ENCODE assay signal across 22 cellular contexts in genomic region chr1:53285546-53285945, GRCh38.
"Had no signal": no experiment of that assay in that cellular context is flagged by ENCODE, and none has a peak within 500 bp of the region (broad histone marks: within the 10 kb centered on the region; RNA-seq: fewer than 3 reads in every experiment).

No MANE protein-coding gene starts in this region.

- H3K27ac ChIP-seq: colonic mucosa, epithelial cell of prostate, esophagus squamous epithelium, gastrocnemius medialis, heart right ventricle, left ventricle myocardium inferior, lower lobe of right lung had no signal

- ATAC-seq: esophagus mucosa, gastrocnemius medialis, left colon, left lobe of liver, lower lobe of right lung, mucosa of descending colon had no signal

- H3K4me1 ChIP-seq: colonic mucosa, esophagus squamous epithelium, gastrocnemius medialis, lower lobe of right lung had no signal

- DNase-seq: colonic mucosa; cortex of kidney; effector CD8-positive, alpha-beta T cell; effector memory CD8-positive, alpha-beta T cell; erythroblast; esophagus squamous epithelium; foreskin fibroblast; foreskin melanocyte; gastrocnemius medialis; glutamatergic neuron; head of caudate nucleus; heart right ventricle; hippocampal formation; kidney glomerular epithelial cell; left colon; left ventricle myocardium inferior; lower lobe of right lung; mesenchymal stem cell; mucosa of descending colon had no signal

- H3K36me3 ChIP-seq: colonic mucosa, gastrocnemius medialis, left ventricle myocardium inferior, lower lobe of right lung had no signal

- H3K9me3 ChIP-seq: colonic mucosa, esophagus squamous epithelium, gastrocnemius medialis, heart right ventricle, left ventricle myocardium inferior, lower lobe of right lung, mucosa of descending colon had no signal

- H3K27me3 ChIP-seq: colonic mucosa, esophagus squamous epithelium, gastrocnemius medialis, heart right ventricle had no signal

- H3K4me3 ChIP-seq: colonic mucosa, esophagus squamous epithelium, gastrocnemius medialis, heart right ventricle, left ventricle myocardium inferior, lower lobe of right lung, mucosa of descending colon had no signal
